Comparison of ENCODE assay signal across 15 cellular contexts in the genomic region with DNA sequence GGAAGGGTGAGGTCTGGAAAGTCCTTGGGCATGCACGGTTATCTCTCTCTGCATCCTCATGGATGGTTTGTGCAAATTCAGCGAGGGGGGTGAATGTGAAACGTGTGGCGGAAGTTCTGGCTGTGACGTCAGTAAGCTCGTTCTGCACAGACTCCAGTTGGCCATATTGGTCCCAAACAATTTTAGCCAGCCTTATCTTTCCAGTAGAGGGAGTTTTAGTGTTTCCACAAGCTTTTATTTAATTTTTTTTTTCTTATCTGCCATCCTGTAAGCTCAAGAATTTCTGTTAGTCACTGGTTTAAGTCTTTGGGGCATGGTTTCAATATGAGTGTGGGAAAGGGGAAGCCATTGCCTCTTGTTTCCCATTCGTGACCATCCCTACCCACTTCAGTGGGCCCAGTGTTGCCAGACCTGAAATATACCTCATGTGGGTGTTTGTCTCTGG. TPM values are rescaled to one million over a fixed set of nuclear protein-coding genes. Genes with fewer than 3 reads are reported as not detected.
A peak's percentile ranks its signal among the peaks of the same experiment; 100 is the strongest.
DNase-seq lines count a peak whose midpoint lies in the region; ATAC-seq, FAIRE-seq and TF ChIP-seq lines count a peak whose summit lies in the region.
"Had no signal": no experiment of that assay in that cellular context is flagged by ENCODE, and none has a peak within 500 bp of the region (broad histone marks: within the 10 kb centered on the region; RNA-seq: fewer than 3 reads in every experiment).

No MANE protein-coding gene starts in this region.

- peak overlapping the region; percentile 13 for H3K27ac Mint-ChIP-seq in activated T-cell treated with anti-CD3 and anti-CD28 coated beads, Interleukin-2, amount 50 U/mL, for 72 hours
- no peak overlapping the region for H3K27ac Mint-ChIP-seq in activated T-cell treated with anti-CD3 and anti-CD28 coated beads, Interleukin-2, amount 50 U/mL, for 24 hours
- H3K27ac Mint-ChIP-seq in stimulated activated memory B cell treated with anti-CD40 and anti-IgM and Interleukin-4, amounts not matched to agents 10 μg/mL and 1 μg/mL and 100 μg/mL, for 72 hours = no peak overlapping the region
- H3K27ac Mint-ChIP-seq: progenitor cell of endocrine pancreas had no signal

- H3K27me3 Mint-ChIP-seq in activated T-cell treated with anti-CD3 and anti-CD28 coated beads, Interleukin-2, amount 50 U/mL, for 72 hours (ENCODE audit: low read depth) = peaks cover 26% of the 10 kb centered on the region
- peaks cover 7% of the 10 kb centered on the region for H3K27me3 Mint-ChIP-seq in activated T-cell treated with anti-CD3 and anti-CD28 coated beads, Interleukin-2, amount 50 U/mL, for 24 hours
- peaks cover 32% of the 10 kb centered on the region for H3K27me3 Mint-ChIP-seq in stimulated activated memory B cell treated with anti-CD40 and anti-IgM and Interleukin-4, amounts not matched to agents 10 μg/mL and 1 μg/mL and 100 μg/mL, for 72 hours

- peak overlapping the region in 1 of 2 donors; percentile 25 for H3K4me3 Mint-ChIP-seq in activated T-cell treated with anti-CD3 and anti-CD28 coated beads, Interleukin-2, amount 50 U/mL, for 72 hours
- H3K4me3 Mint-ChIP-seq in activated T-cell treated with anti-CD3 and anti-CD28 coated beads, Interleukin-2, amount 50 U/mL, for 24 hours = no peak overlapping the region
- H3K4me3 Mint-ChIP-seq in stimulated activated memory B cell treated with anti-CD40 and anti-IgM and Interleukin-4, amounts not matched to agents 10 μg/mL and 1 μg/mL and 100 μg/mL, for 72 hours = no peak overlapping the region

- H3K4me1 Mint-ChIP-seq in activated T-cell treated with anti-CD3 and anti-CD28 coated beads, Interleukin-2, amount 50 U/mL, for 72 hours (ENCODE audit: low read depth) = peaks cover 16% of the 10 kb centered on the region
- peaks cover 9% of the 10 kb centered on the region for H3K4me1 Mint-ChIP-seq in activated T-cell treated with anti-CD3 and anti-CD28 coated beads, Interleukin-2, amount 50 U/mL, for 24 hours (ENCODE audit: low read depth)
- H3K4me1 Mint-ChIP-seq in stimulated activated memory B cell treated with anti-CD40 and anti-IgM and Interleukin-4, amounts not matched to agents 10 μg/mL and 1 μg/mL and 100 μg/mL, for 72 hours = peaks cover 16% of the 10 kb centered on the region

- H3K4me3 ChIP-seq in epithelial cell of esophagus (ENCODE audit: low read length) = no peak overlapping the region
- H3K4me3 ChIP-seq: upper lobe of right lung had no signal

- peak; percentile 33 to 44 for DNase-seq in activated T-cell treated with anti-CD3 and anti-CD28 coated beads, Interleukin-2, amount 50 U/mL, for 72 hours
- no peak for DNase-seq in activated T-cell treated with anti-CD3 and anti-CD28 coated beads, Interleukin-2, amount 50 U/mL, for 24 hours
- DNase-seq in OCI-M1 (lab: John Stamatoyannopoulos, UW) (peak; percentile 29), epithelial cell of esophagus (ENCODE audit: low read depth) (no peak), HTR-8/SVneo (ENCODE audit: insufficient read length, low spot score) (no peak), NCI-H2081 treated with DMSO at 0.1 percent for 48 hours (lab: John Stamatoyannopoulos, UW) (no peak)
- DNase-seq in central memory CD4-positive, alpha-beta T cell = no peak
- DNase-seq: ACHN; amniotic stem cell; head of caudate nucleus; NCI-H187 treated with DMSO at 0.1 percent for 48 hours; NK-92 treated with Interleukin-12 subunit alpha and Interleukin-12 subunit beta, amount 100 ng/mL, for 24 hours; upper lobe of right lung had no signal

- peak; percentile 12 for TF ChIP-seq CTCF in epithelial cell of esophagus (IDR thresholded peaks at IDR 0.05; ENCODE audit: insufficient read depth, low read depth, low read length, missing control alignments)

- FAIRE-seq in HTR-8/SVneo (lab: Jason Lieb, UNC) = no peak

- peak; percentile 85 to 91 for ATAC-seq in activated T-cell treated with anti-CD3 and anti-CD28 coated beads, Interleukin-2, amount 50 U/mL, for 72 hours (replicated peaks in 1 of 2)
- ATAC-seq in stimulated activated memory B cell treated with anti-CD40 and anti-IgM and Interleukin-4, amounts not matched to agents 10 μg/mL and 1 μg/mL and 100 μg/mL, for 72 hours = peak; percentile 71
- ATAC-seq: upper lobe of right lung had no signal

- H3K9me3 Mint-ChIP-seq in activated T-cell treated with anti-CD3 and anti-CD28 coated beads, Interleukin-2, amount 50 U/mL, for 72 hours = no peaks in the 10 kb centered on the region
- no peaks in the 10 kb centered on the region for H3K9me3 Mint-ChIP-seq in activated T-cell treated with anti-CD3 and anti-CD28 coated beads, Interleukin-2, amount 50 U/mL, for 24 hours
- H3K9me3 Mint-ChIP-seq in stimulated activated memory B cell treated with anti-CD40 and anti-IgM and Interleukin-4, amounts not matched to agents 10 μg/mL and 1 μg/mL and 100 μg/mL, for 72 hours = no peaks in the 10 kb centered on the region

- H3K36me3 Mint-ChIP-seq in activated T-cell treated with anti-CD3 and anti-CD28 coated beads, Interleukin-2, amount 50 U/mL, for 72 hours (ENCODE audit: insufficient read depth in 2 of 2) = no peaks in the 10 kb centered on the region
- no peaks in the 10 kb centered on the region for H3K36me3 Mint-ChIP-seq in activated T-cell treated with anti-CD3 and anti-CD28 coated beads, Interleukin-2, amount 50 U/mL, for 24 hours (ENCODE audit: low read depth)
- H3K36me3 Mint-ChIP-seq in stimulated activated memory B cell treated with anti-CD40 and anti-IgM and Interleukin-4, amounts not matched to agents 10 μg/mL and 1 μg/mL and 100 μg/mL, for 72 hours = no peaks in the 10 kb centered on the region

RNA-seq across cellular contexts. Expression of gene HLF, which starts 39.0 kb away (rescaled TPM):
- total RNA-seq in activated T-cell treated with anti-CD3 and anti-CD28 coated beads, Interleukin-2, amount 50 U/mL, for 72 hours = 10 to 100 TPM; 23.9 to 44.3 TPM

Comparison
In these comparisons a context has a peak if more than half of its experiments do, and no peak if none do; other contexts are left out.
1. DNase-seq: peak in activated T-cell treated with anti-CD3 and anti-CD28 coated beads, Interleukin-2, amount 50 U/mL, for 72 hours (2 of 2) and OCI-M1 (single experiment); none in activated T-cell treated with anti-CD3 and anti-CD28 coated beads, Interleukin-2, amount 50 U/mL, for 24 hours (single experiment), epithelial cell of esophagus (single experiment), HTR-8/SVneo (single experiment), central memory CD4-positive, alpha-beta T cell (single experiment) and NCI-H2081 treated with DMSO at 0.1 percent for 48 hours (single experiment).